Comparison of ENCODE assay signal across 25 cellular contexts in genomic region chr10:115018185-115018931, GRCh38.
"Had no signal": no experiment of that assay in that cellular context is flagged by ENCODE, and none has a peak within 500 bp of the region (broad histone marks: within the 10 kb centered on the region; RNA-seq: fewer than 3 reads in every experiment).

No MANE protein-coding gene starts in this region.

- H3K4me2 ChIP-seq: neural progenitor cell had no signal

- H3K4me3 ChIP-seq: gastroesophageal sphincter, heart right ventricle, left lung, neural progenitor cell, prostate gland, right atrium auricular region, sigmoid colon, suprapubic skin, transverse colon, upper lobe of right lung, uterus had no signal

- DNase-seq: cortex of kidney; foreskin fibroblast; heart right ventricle; hippocampal formation; left cardiac atrium; left lung; mammary epithelial cell; mesendoderm; midbrain; naive thymus-derived CD4-positive, alpha-beta T cell; sigmoid colon; stimulated activated CD4-positive, alpha-beta T cell treated with anti-CD3 and anti-CD28 coated beads, Interleukin-2, amount 100 ng/mL, for 24 hours; stimulated activated CD4-positive, alpha-beta T cell treated with anti-CD3 and anti-CD28 coated beads, Interleukin-4, amount 100 ng/mL, for 4 hours; stimulated activated naive B cell treated with anti-CD40 and anti-IgM and Interleukin-4, amounts not matched to agents 10 μg/mL and 1 μg/mL and 100 μg/mL, for 72 hours; transverse colon; upper lobe of right lung; uterus had no signal

- H3K9me3 ChIP-seq: gastroesophageal sphincter, heart right ventricle, left lung, prostate gland, right atrium auricular region, suprapubic skin, transverse colon, upper lobe of right lung, uterus had no signal

- H3K27ac Mint-ChIP-seq: nephron; neural progenitor cell; stimulated activated naive B cell treated with anti-CD40 and anti-IgM and Interleukin-4, amounts not matched to agents 10 μg/mL and 1 μg/mL and 100 μg/mL, for 72 hours; stimulated activated naive CD8-positive, alpha-beta T cell treated with anti-CD3 and anti-CD28 coated beads, Interleukin-15, Interleukin-2, amounts not matched to agents 100 ng/mL and 50 ng/mL, for 24 hours had no signal

- H3K9ac ChIP-seq: neural progenitor cell had no signal

- ATAC-seq: gastroesophageal sphincter; heart right ventricle; left cardiac atrium; left lung; naive thymus-derived CD4-positive, alpha-beta T cell; stimulated activated naive B cell treated with anti-CD40 and anti-IgM and Interleukin-4, amounts not matched to agents 10 μg/mL and 1 μg/mL and 100 μg/mL, for 72 hours; upper lobe of right lung had no signal

- H3K36me3 ChIP-seq: gastroesophageal sphincter, heart right ventricle, left lung, neural progenitor cell, prostate gland, right atrium auricular region, sigmoid colon, suprapubic skin, transverse colon, upper lobe of right lung, uterus had no signal

- H3K36me3 Mint-ChIP-seq: naive thymus-derived CD4-positive, alpha-beta T cell; neural progenitor cell; stimulated activated naive B cell treated with anti-CD40 and anti-IgM and Interleukin-4, amounts not matched to agents 10 μg/mL and 1 μg/mL and 100 μg/mL, for 72 hours had no signal

- H3K4me1 ChIP-seq: gastroesophageal sphincter, heart right ventricle, left lung, neural progenitor cell, prostate gland, right atrium auricular region, sigmoid colon, suprapubic skin, transverse colon, upper lobe of right lung, uterus had no signal

- H3K9me3 Mint-ChIP-seq: nephron; neural progenitor cell; stimulated activated naive B cell treated with anti-CD40 and anti-IgM and Interleukin-4, amounts not matched to agents 10 μg/mL and 1 μg/mL and 100 μg/mL, for 72 hours; stimulated activated naive CD8-positive, alpha-beta T cell treated with anti-CD3 and anti-CD28 coated beads, Interleukin-15, Interleukin-2, amounts not matched to agents 100 ng/mL and 50 ng/mL, for 24 hours had no signal

- FAIRE-seq: islet of Langerhans had no signal

- H3K4me1 Mint-ChIP-seq: naive thymus-derived CD4-positive, alpha-beta T cell had no signal

- H3K27me3 ChIP-seq: gastroesophageal sphincter, left lung, neural progenitor cell, right atrium auricular region, sigmoid colon, transverse colon, upper lobe of right lung, uterus had no signal

- H3K4me3 Mint-ChIP-seq: naive thymus-derived CD4-positive, alpha-beta T cell; nephron; neural progenitor cell; stimulated activated naive B cell treated with anti-CD40 and anti-IgM and Interleukin-4, amounts not matched to agents 10 μg/mL and 1 μg/mL and 100 μg/mL, for 72 hours; stimulated activated naive CD8-positive, alpha-beta T cell treated with anti-CD3 and anti-CD28 coated beads, Interleukin-15, Interleukin-2, amounts not matched to agents 100 ng/mL and 50 ng/mL, for 24 hours had no signal

- H2AFZ ChIP-seq: neural progenitor cell had no signal

- H3K27ac ChIP-seq: gastroesophageal sphincter, heart right ventricle, left lung, neural progenitor cell, prostate gland, right atrium auricular region, sigmoid colon, suprapubic skin, transverse colon, upper lobe of right lung, uterus had no signal
